ENCODE assay signal across 8 cellular contexts in genomic region chr20:36092424-36093024, GRCh38.
DNase-seq lines count a peak whose midpoint lies in the region; ATAC-seq lines count a peak whose summit lies in the region.

No MANE protein-coding gene starts in this region.

- H3K4me1 Mint-ChIP-seq in activated naive CD8-positive, alpha-beta T cell treated with anti-CD3 and anti-CD28 coated beads for 36 hours: peaks cover 11% of the 10 kb centered on the region

- ATAC-seq in GM21717 (IDR thresholded peaks at IDR 0.05; ENCODE audit: unreplicated experiment) (no peak), HG03520 (IDR thresholded peaks at IDR 0.05; ENCODE audit: unreplicated experiment) (no peak)

- no peaks in the 10 kb centered on the region for H3K36me3 Mint-ChIP-seq in activated naive CD8-positive, alpha-beta T cell treated with anti-CD3 and anti-CD28 coated beads for 36 hours

- H3K27me3 Mint-ChIP-seq in activated naive CD8-positive, alpha-beta T cell treated with anti-CD3 and anti-CD28 coated beads for 36 hours: peaks cover 50% of the 10 kb centered on the region

- H3K9me3 Mint-ChIP-seq in activated naive CD8-positive, alpha-beta T cell treated with anti-CD3 and anti-CD28 coated beads for 36 hours: no peaks in the 10 kb centered on the region

- peak overlapping the region; percentile 80 for H3K4me3 Mint-ChIP-seq in activated naive CD8-positive, alpha-beta T cell treated with anti-CD3 and anti-CD28 coated beads for 36 hours

- no peak overlapping the region for H3K27ac Mint-ChIP-seq in activated naive CD8-positive, alpha-beta T cell treated with anti-CD3 and anti-CD28 coated beads for 36 hours

- DNase-seq in COLO668 (lab: John Stamatoyannopoulos, UW; ENCODE audit: unreplicated experiment) (peak; percentile 65), hepatic stellate cell (ENCODE audit: low spot score) (peak; percentile 49), skeletal muscle cell (ENCODE audit: low read depth) (no peak), NCI-H2081 treated with DMSO at 0.1 percent for 48 hours (lab: John Stamatoyannopoulos, UW) (no peak)
- DNase-seq in Jurkat, Clone E6-1 (ENCODE audit: low read depth, low spot score): no peak
- DNase-seq in activated naive CD8-positive, alpha-beta T cell treated with anti-CD3 and anti-CD28 coated beads for 36 hours: peak; percentile 27

- H3K4me3 ChIP-seq in Jurkat, Clone E6-1 (ENCODE audit: low read length): peak overlapping the region; percentile 67
- peak overlapping the region; percentile 54 for H3K4me3 ChIP-seq in skeletal muscle cell (ENCODE audit: low read depth, low read length)

Comparison
In these comparisons a context has a peak if more than half of its experiments do, and no peak if none do; other contexts are left out.
1. DNase-seq: peak in COLO668 (single experiment), activated naive CD8-positive, alpha-beta T cell treated with anti-CD3 and anti-CD28 coated beads for 36 hours (single experiment) and hepatic stellate cell (single experiment); none in Jurkat, Clone E6-1 (single experiment), skeletal muscle cell (single experiment) and NCI-H2081 treated with DMSO at 0.1 percent for 48 hours (single experiment).